ENCODE assay signal across 9 cellular contexts in the genomic region with DNA sequence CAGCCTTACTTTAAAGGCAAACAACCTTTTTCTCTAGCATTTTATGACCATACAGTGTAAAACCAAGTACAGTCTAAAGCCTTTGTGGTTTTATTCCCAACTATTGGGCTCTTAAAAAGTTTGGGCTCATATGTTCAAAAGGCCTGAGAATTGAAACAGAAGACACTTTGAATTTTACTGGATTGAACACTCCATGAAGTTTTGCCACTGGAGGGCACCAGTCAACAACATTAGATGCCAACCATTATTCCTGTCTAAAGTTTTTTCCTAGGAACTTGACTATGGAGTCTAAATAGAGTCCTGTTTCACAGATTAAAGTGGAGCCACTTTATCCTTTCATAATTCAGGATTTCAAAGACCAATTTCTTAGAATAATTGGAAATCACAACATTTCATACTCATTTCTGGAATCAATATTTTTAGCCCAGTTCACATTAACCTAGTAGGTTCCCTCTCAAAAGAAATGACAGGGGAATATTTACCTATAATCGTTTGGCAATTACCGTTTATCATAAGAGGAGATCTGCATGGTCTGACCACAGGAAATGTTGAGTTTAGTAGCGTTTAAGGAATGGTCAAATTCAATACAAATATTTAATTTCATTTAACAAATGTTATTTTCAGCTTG.
DNase-seq lines count a peak whose midpoint lies in the region; ATAC-seq and TF ChIP-seq lines count a peak whose summit lies in the region.
"Had no signal": no experiment of that assay in that cellular context is flagged by ENCODE, and none has a peak within 500 bp of the region (broad histone marks: within the 10 kb centered on the region; RNA-seq: fewer than 3 reads in every experiment).

No MANE protein-coding gene starts in this region.

- no peaks in the 10 kb centered on the region for H3K36me3 ChIP-seq in mucosa of descending colon (ENCODE audit: low read depth)
- H3K36me3 ChIP-seq: BLaER1 had no signal

- ATAC-seq in mucosa of descending colon (peak; percentile 42), HG02798 (IDR thresholded peaks at IDR 0.05; ENCODE audit: poor library complexity, unreplicated experiment) (no peak)

- no peaks in the 10 kb centered on the region for H3K9me3 ChIP-seq in mucosa of descending colon
- H3K9me3 ChIP-seq: BLaER1 had no signal

- H3K4me3 ChIP-seq in mucosa of descending colon = no peak overlapping the region
- H3K4me3 ChIP-seq: BLaER1 had no signal

- DNase-seq in NCI-H1092 treated with DMSO at 0.1 percent for 48 hours (lab: John Stamatoyannopoulos, UW) (peak; percentile 55), NCI-H1092 (lab: John Stamatoyannopoulos, UW) (no peak), NCI-H345 treated with DMSO at 0.1 percent for 48 hours (lab: John Stamatoyannopoulos, UW; ENCODE audit: unreplicated experiment) (peak; percentile 33), dedifferentiated amniotic fluid mesenchymal stem cell (ENCODE audit: extremely low spot score) (peak; percentile 62), mucosa of descending colon (peak in 1 of 3 donors; percentile 78), UCSD-AML1 (lab: John Stamatoyannopoulos, UW; ENCODE audit: unreplicated experiment) (no peak)
- DNase-seq in stimulated activated CD4-positive, alpha-beta T cell treated with anti-CD3 and anti-CD28 coated beads, Interleukin-4, amount 100 ng/mL, for 4 hours = no peak

- intact Hi-C loops in mucosa of descending colon (cut with DNase I, micrococcal nuclease) = no loop called here

- H3K4me1 ChIP-seq in mucosa of descending colon (ENCODE audit: low read depth) = no peaks in the 10 kb centered on the region
- H3K4me1 ChIP-seq: BLaER1 had no signal

- TF ChIP-seq CTCF in mucosa of descending colon (IDR thresholded peaks at IDR 0.05) = no peak

Comparison
In these comparisons a context has a peak if more than half of its experiments do, and no peak if none do; other contexts are left out.
1. DNase-seq: peak in NCI-H1092 treated with DMSO at 0.1 percent for 48 hours (single experiment), NCI-H345 treated with DMSO at 0.1 percent for 48 hours (single experiment) and dedifferentiated amniotic fluid mesenchymal stem cell (single experiment); none in NCI-H1092 (single experiment), stimulated activated CD4-positive, alpha-beta T cell treated with anti-CD3 and anti-CD28 coated beads, Interleukin-4, amount 100 ng/mL, for 4 hours (0 of 2) and UCSD-AML1 (single experiment).